ENCODE assay signal across 6 cellular contexts in genomic region chr7:118862733-118863132, GRCh38.
"Had no signal": no experiment of that assay in that cellular context is flagged by ENCODE, and none has a peak within 500 bp of the region (broad histone marks: within the 10 kb centered on the region; RNA-seq: fewer than 3 reads in every experiment).

No MANE protein-coding gene starts in this region.

- H3K27me3 Mint-ChIP-seq: IgD-negative memory B cell had no signal

- H3K4me1 Mint-ChIP-seq: IgD-negative memory B cell had no signal

- H3K4me3 ChIP-seq: GM23338 had no signal

- H3K36me3 Mint-ChIP-seq: IgD-negative memory B cell had no signal

- H3K4me2 ChIP-seq: GM23338 had no signal

- H3K4me3 Mint-ChIP-seq: GM23338, H9, IgD-negative memory B cell had no signal

- H2AFZ ChIP-seq: GM23338 had no signal

- H3K27ac ChIP-seq: HL-60 had no signal

- DNase-seq: H9, HCEC 1CT had no signal

- ATAC-seq: GM23338, HepG2 had no signal

- H3K27ac Mint-ChIP-seq: GM23338, H9, IgD-negative memory B cell had no signal
